ENCODE assay signal across 1 cellular context in genomic region chr6:146595981-146596731, GRCh38.
TF ChIP-seq lines count a peak whose summit lies in the region.

No MANE protein-coding gene starts in this region.

TF ChIP-seq in K562, 482 proteins besides CTCF, POLR2A, EP300 and RAD21:
- TF ChIP-seq HMGXB4 (CRISPR knock-in tag; IDR thresholded peaks at IDR 0.05) (no peak), ZNF140 (CRISPR knock-in tag; IDR thresholded peaks at IDR 0.05) (no peak), ZMIZ1 (IDR thresholded peaks at IDR 0.05; ENCODE audit: low read depth in 2 of 2, low read length in 2 of 2) (no peak), ZNF121 (CRISPR knock-in tag; conservative IDR thresholded peaks at IDR 0.05) (no peak), SPI1 (IDR thresholded peaks at IDR 0.05; ENCODE audit: borderline replicate concordance, low read depth, low read length) (peak; percentile 90)
TF ChIP-seq in K562: peak in this region for 1.
